In the genomic region with DNA sequence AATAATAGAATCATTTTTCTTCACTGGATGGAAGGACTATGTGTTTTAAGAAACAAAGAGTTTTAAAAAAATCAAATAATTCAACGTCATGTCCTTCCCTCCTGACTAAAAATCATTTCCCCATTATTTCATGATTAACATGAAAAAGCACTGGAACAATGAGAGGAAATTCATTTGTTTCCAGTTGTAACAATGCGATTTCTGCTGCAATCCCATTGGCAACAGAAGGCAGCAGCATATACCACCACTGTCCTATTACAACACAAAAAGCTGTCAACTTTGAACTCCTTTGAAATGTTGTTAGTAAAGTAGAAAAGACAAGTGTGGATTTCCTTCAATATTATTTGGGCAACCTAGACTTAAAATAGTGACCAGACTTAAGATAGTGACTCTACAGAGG, we compare ENCODE assay signal across 3 cellular contexts.
TF ChIP-seq lines count a peak whose summit lies in the region.

No MANE protein-coding gene starts in this region.

TF ChIP-seq in liver, 16 proteins besides CTCF, POLR2A, EP300 and RAD21:
- TF ChIP-seq NR2F2 (IDR thresholded peaks at IDR 0.05), result peak; percentile 11
- no peak for TF ChIP-seq HNF4G (IDR thresholded peaks at IDR 0.05)

TF ChIP-seq in HepG2, 621 proteins besides CTCF, POLR2A, EP300 and RAD21:
- TF ChIP-seq, protein P1, sequence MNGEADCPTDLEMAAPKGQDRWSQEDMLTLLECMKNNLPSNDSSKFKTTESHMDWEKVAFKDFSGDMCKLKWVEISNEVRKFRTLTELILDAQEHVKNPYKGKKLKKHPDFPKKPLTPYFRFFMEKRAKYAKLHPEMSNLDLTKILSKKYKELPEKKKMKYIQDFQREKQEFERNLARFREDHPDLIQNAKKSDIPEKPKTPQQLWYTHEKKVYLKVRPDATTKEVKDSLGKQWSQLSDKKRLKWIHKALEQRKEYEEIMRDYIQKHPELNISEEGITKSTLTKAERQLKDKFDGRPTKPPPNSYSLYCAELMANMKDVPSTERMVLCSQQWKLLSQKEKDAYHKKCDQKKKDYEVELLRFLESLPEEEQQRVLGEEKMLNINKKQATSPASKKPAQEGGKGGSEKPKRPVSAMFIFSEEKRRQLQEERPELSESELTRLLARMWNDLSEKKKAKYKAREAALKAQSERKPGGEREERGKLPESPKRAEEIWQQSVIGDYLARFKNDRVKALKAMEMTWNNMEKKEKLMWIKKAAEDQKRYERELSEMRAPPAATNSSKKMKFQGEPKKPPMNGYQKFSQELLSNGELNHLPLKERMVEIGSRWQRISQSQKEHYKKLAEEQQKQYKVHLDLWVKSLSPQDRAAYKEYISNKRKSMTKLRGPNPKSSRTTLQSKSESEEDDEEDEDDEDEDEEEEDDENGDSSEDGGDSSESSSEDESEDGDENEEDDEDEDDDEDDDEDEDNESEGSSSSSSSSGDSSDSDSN (CRISPR knock-in tag; IDR thresholded peaks at IDR 0.05), result no peak
- TF ChIP-seq ZNF350 (CRISPR knock-in tag; IDR thresholded peaks at IDR 0.05; ENCODE audit: borderline replicate concordance, low read depth), result no peak
- TF ChIP-seq HNRNPUL1 (IDR thresholded peaks at IDR 0.05; ENCODE audit: low read depth, low read length), result no peak
- no peak for TF ChIP-seq PHF5A (CRISPR knock-in tag; IDR thresholded peaks at IDR 0.05; ENCODE audit: low read depth, unreplicated experiment)
- no peak for TF ChIP-seq ZNF574 (CRISPR knock-in tag; IDR thresholded peaks at IDR 0.05)
- TF ChIP-seq MEIS1 (CRISPR knock-in tag; IDR thresholded peaks at IDR 0.05; ENCODE audit: borderline replicate concordance), result no peak
- no peak for TF ChIP-seq ZNF7 (CRISPR knock-in tag; IDR thresholded peaks at IDR 0.05)
- no peak for TF ChIP-seq ZNF780A (CRISPR knock-in tag; IDR thresholded peaks at IDR 0.05)
- TF ChIP-seq, protein P2, sequence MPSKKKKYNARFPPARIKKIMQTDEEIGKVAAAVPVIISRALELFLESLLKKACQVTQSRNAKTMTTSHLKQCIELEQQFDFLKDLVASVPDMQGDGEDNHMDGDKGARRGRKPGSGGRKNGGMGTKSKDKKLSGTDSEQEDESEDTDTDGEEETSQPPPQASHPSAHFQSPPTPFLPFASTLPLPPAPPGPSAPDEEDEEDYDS (CRISPR knock-in tag; IDR thresholded peaks at IDR 0.05), result no peak
- TF ChIP-seq NAIF1 (CRISPR knock-in tag; IDR thresholded peaks at IDR 0.05; ENCODE audit: borderline replicate concordance), result no peak
- no peak for TF ChIP-seq NR2C2 (CRISPR knock-in tag; IDR thresholded peaks at IDR 0.05; ENCODE audit: borderline replicate concordance)
- TF ChIP-seq DNMT3B (CRISPR knock-in tag; conservative IDR thresholded peaks at IDR 0.05), result no peak
- no peak for TF ChIP-seq TCF7L2 (IDR thresholded peaks at IDR 0.05; ENCODE audit: low read depth, low read length)
- TF ChIP-seq PRDM10 (CRISPR knock-in tag; IDR thresholded peaks at IDR 0.05; ENCODE audit: low read depth), result no peak
- TF ChIP-seq SIX4 (CRISPR knock-in tag; IDR thresholded peaks at IDR 0.05), result no peak
- TF ChIP-seq STAG1 (CRISPR knock-in tag; IDR thresholded peaks at IDR 0.05), result no peak

TF ChIP-seq in endothelial cell of umbilical vein, 7 proteins besides CTCF, POLR2A, EP300 and RAD21:
- peak; percentile 54 for TF ChIP-seq JUN (IDR thresholded peaks at IDR 0.05; ENCODE audit: borderline replicate concordance, insufficient read depth, insufficient read length, low read depth)
- no peak for TF ChIP-seq POLR2AphosphoS5 (IDR thresholded peaks at IDR 0.05; ENCODE audit: insufficient read depth, low read depth, low read length)
- TF ChIP-seq FOS (IDR thresholded peaks at IDR 0.05; ENCODE audit: borderline replicate concordance, insufficient read depth, low read length), result peak; percentile 10
TF ChIP-seq in endothelial cell of umbilical vein: peak in this region for 2.
